30 cellular contexts compared by ENCODE assay signal in the genomic region with DNA sequence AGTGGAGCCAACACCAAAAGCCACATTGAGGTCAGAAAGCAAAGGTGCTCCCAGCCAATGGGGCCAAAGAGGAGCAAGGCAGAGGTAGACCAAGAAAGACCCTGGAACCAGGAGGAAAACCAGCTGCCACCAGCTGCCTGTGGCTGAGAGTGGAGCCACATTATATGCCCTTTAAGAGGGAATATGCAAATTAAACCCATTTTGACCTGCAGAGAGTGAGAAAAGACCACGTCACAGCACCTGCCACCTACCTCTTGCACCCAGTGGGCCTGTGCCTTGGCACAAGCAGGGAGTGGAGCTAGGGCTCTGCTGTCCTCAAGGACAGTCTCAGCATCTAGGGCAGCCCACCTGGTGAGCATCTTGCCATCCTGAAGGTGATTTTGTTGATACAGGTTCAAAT.
"Had no signal": no experiment of that assay in that cellular context is flagged by ENCODE, and none has a peak within 500 bp of the region (broad histone marks: within the 10 kb centered on the region; RNA-seq: fewer than 3 reads in every experiment).

No MANE protein-coding gene starts in this region.

- H3K27ac ChIP-seq: neutrophil, pancreas, prostate gland, right atrium auricular region, right lobe of liver, sigmoid colon, suprapubic skin, testis, tibial artery, transverse colon, upper lobe of left lung, vagina had no signal

- H3K9me3 Mint-ChIP-seq: naive thymus-derived CD8-positive, alpha-beta T cell; natural killer cell treated with Interleukin-12 subunit alpha and Interleukin-12 subunit beta and Interleukin-15 and Interleukin-18, amount 100 ng/mL, for 72 hours; nephron progenitor cell; neural crest cell; stimulated activated effector memory CD8-positive, alpha-beta T cell treated with anti-CD3 and anti-CD28 coated beads, Interleukin-12 subunit alpha, Interleukin-12 subunit beta, amount 100 ng/mL, for 72 hours; stimulated activated naive CD8-positive, alpha-beta T cell treated with anti-CD3 and anti-CD28 coated beads, Interleukin-15, amount 100 ng/mL, for 72 hours had no signal

- ATAC-seq: naive thymus-derived CD8-positive, alpha-beta T cell; natural killer cell treated with Interleukin-12 subunit alpha and Interleukin-12 subunit beta and Interleukin-15 and Interleukin-18, amount 100 ng/mL, for 72 hours; pancreas; right lobe of liver; stimulated activated effector memory CD8-positive, alpha-beta T cell treated with anti-CD3 and anti-CD28 coated beads, Interleukin-12 subunit alpha, Interleukin-12 subunit beta, amount 100 ng/mL, for 72 hours; stimulated activated naive B cell treated with anti-CD40 and anti-IgM and Interleukin-4, amounts not matched to agents 10 μg/mL and 1 μg/mL and 100 μg/mL, for 72 hours; stimulated activated naive CD8-positive, alpha-beta T cell treated with anti-CD3 and anti-CD28 coated beads, Interleukin-15, amount 100 ng/mL, for 72 hours; stimulated activated naive CD8-positive, alpha-beta T cell treated with anti-CD3 and anti-CD28 coated beads, Interleukin-15, Interleukin-2, amounts not matched to agents 100 U/mL and 50 U/mL, for 24 hours had no signal

- H3K9me3 ChIP-seq: neutrophil, pancreas, prostate gland, right atrium auricular region, right lobe of liver, sigmoid colon, suprapubic skin, testis, tibial artery, transverse colon, upper lobe of left lung, vagina had no signal

- H3K27me3 Mint-ChIP-seq: stimulated activated naive CD8-positive, alpha-beta T cell treated with anti-CD3 and anti-CD28 coated beads, Interleukin-15, amount 100 ng/mL, for 72 hours had no signal

- H3K4me1 Mint-ChIP-seq: nephron progenitor cell; neural crest cell; stimulated activated effector memory CD8-positive, alpha-beta T cell treated with anti-CD3 and anti-CD28 coated beads, Interleukin-12 subunit alpha, Interleukin-12 subunit beta, amount 100 ng/mL, for 72 hours; stimulated activated naive B cell treated with anti-CD40 and anti-IgM and Interleukin-4, amounts not matched to agents 10 μg/mL and 1 μg/mL and 100 μg/mL, for 72 hours; stimulated activated naive CD8-positive, alpha-beta T cell treated with anti-CD3 and anti-CD28 coated beads, Interleukin-15, amount 100 ng/mL, for 72 hours had no signal

- H3K4me3 ChIP-seq: pancreas, prostate gland, right atrium auricular region, right lobe of liver, sigmoid colon, suprapubic skin, testis, tibial artery, transverse colon, upper lobe of left lung, vagina had no signal

- H3K36me3 Mint-ChIP-seq: naive B cell; naive thymus-derived CD8-positive, alpha-beta T cell; natural killer cell treated with Interleukin-12 subunit alpha and Interleukin-12 subunit beta and Interleukin-15 and Interleukin-18, amount 100 ng/mL, for 72 hours; stimulated activated effector memory CD8-positive, alpha-beta T cell treated with anti-CD3 and anti-CD28 coated beads, Interleukin-12 subunit alpha, Interleukin-12 subunit beta, amount 100 ng/mL, for 72 hours; stimulated activated naive B cell treated with anti-CD40 and anti-IgM and Interleukin-4, amounts not matched to agents 10 μg/mL and 1 μg/mL and 100 μg/mL, for 72 hours had no signal

- H3K27me3 ChIP-seq: neutrophil, pancreas, right atrium auricular region, right lobe of liver, sigmoid colon, suprapubic skin, testis, tibial artery, transverse colon, upper lobe of left lung, vagina had no signal

- H3K4me3 Mint-ChIP-seq: naive B cell; naive thymus-derived CD8-positive, alpha-beta T cell; natural killer cell treated with Interleukin-12 subunit alpha and Interleukin-12 subunit beta and Interleukin-15 and Interleukin-18, amount 100 ng/mL, for 72 hours; nephron progenitor cell; neural crest cell; stimulated activated effector memory CD8-positive, alpha-beta T cell treated with anti-CD3 and anti-CD28 coated beads, Interleukin-12 subunit alpha, Interleukin-12 subunit beta, amount 100 ng/mL, for 72 hours; stimulated activated naive B cell treated with anti-CD40 and anti-IgM and Interleukin-4, amounts not matched to agents 10 μg/mL and 1 μg/mL and 100 μg/mL, for 72 hours; stimulated activated naive CD8-positive, alpha-beta T cell treated with anti-CD3 and anti-CD28 coated beads, Interleukin-15, amount 100 ng/mL, for 72 hours had no signal

- FAIRE-seq: pancreas, small intestine, urothelium cell line had no signal

- H3K4me1 ChIP-seq: pancreas, prostate gland, right atrium auricular region, right lobe of liver, sigmoid colon, suprapubic skin, testis, tibial artery, transverse colon, upper lobe of left lung had no signal

- H3K27ac Mint-ChIP-seq: naive thymus-derived CD8-positive, alpha-beta T cell; natural killer cell treated with Interleukin-12 subunit alpha and Interleukin-12 subunit beta and Interleukin-15 and Interleukin-18, amount 100 ng/mL, for 72 hours; nephron progenitor cell; stimulated activated effector memory CD8-positive, alpha-beta T cell treated with anti-CD3 and anti-CD28 coated beads, Interleukin-12 subunit alpha, Interleukin-12 subunit beta, amount 100 ng/mL, for 72 hours; stimulated activated naive B cell treated with anti-CD40 and anti-IgM and Interleukin-4, amounts not matched to agents 10 μg/mL and 1 μg/mL and 100 μg/mL, for 72 hours; stimulated activated naive CD8-positive, alpha-beta T cell treated with anti-CD3 and anti-CD28 coated beads, Interleukin-15, amount 100 ng/mL, for 72 hours had no signal

- DNase-seq: naive B cell; naive thymus-derived CD8-positive, alpha-beta T cell; nephron progenitor cell; nucleus accumbens; pancreas; retina; right lobe of liver; sigmoid colon; small intestine; stimulated activated CD4-positive, alpha-beta T cell treated with anti-CD3 and anti-CD28 coated beads, Interleukin-15, amount 100 ng/mL, for 24 hours; stimulated activated CD4-positive, alpha-beta T cell treated with anti-CD3 and anti-CD28 coated beads, Interleukin-2, amount 100 ng/mL, for 24 hours; stimulated activated CD4-positive, alpha-beta T cell treated with anti-CD3 and anti-CD28 coated beads, Interleukin-2, amount 100 ng/mL, for 48 hours; stimulated activated CD4-positive, alpha-beta T cell treated with anti-CD3 and anti-CD28 coated beads, Interleukin-4, amount 100 ng/mL, for 24 hours; stimulated activated naive B cell treated with anti-CD40 and anti-IgM and Interleukin-4, amounts not matched to agents 10 μg/mL and 1 μg/mL and 100 μg/mL, for 72 hours; stimulated activated naive CD8-positive, alpha-beta T cell treated with anti-CD3 and anti-CD28 coated beads, Interleukin-15, amount 100 ng/mL, for 72 hours; stimulated activated naive CD8-positive, alpha-beta T cell treated with anti-CD3 and anti-CD28 coated beads, Interleukin-15, Interleukin-2, amounts not matched to agents 100 U/mL and 50 U/mL, for 24 hours; substantia nigra; testis; tibial artery; transverse colon; upper lobe of left lung had no signal

- H3K36me3 ChIP-seq: neutrophil, pancreas, prostate gland, right atrium auricular region, right lobe of liver, sigmoid colon, suprapubic skin, tibial artery, transverse colon, upper lobe of left lung, vagina had no signal
